ENCODE assay signal across 8 cellular contexts in the genomic region with DNA sequence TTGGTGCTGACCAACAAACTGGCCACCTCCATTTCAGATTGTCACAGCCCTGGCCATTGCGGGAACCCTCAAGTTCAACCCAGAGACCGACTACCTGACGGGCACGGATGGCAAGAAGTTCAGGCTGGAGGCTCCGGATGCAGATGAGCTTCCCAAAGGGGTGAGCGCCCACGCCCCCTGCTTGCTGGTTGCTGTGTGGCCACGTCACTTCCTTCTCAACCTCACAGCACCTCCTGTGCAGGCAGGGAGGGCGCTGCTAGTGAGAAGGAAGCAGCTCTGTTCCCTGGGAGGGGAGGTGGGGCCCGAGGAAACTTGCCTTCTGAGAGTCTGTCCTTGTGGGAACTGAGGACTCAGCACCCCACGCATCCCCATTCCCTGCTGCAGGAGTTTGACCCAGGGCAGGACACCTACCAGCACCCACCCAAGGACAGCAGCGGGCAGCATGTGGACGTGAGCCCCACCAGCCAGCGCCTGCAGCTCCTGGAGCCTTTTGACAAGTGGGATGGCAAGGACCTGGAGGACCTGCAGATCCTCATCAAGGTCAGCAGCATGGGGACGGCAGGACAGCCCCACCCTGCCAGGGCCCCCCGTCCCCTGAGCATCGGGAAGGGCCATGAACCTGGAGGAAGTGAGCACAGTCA. TPM values are rescaled to one million over a fixed set of nuclear protein-coding genes. Genes with fewer than 3 reads are reported as not detected.
DNase-seq lines count a peak whose midpoint lies in the region; ATAC-seq and TF ChIP-seq lines count a peak whose summit lies in the region.

No MANE protein-coding gene starts in this region.

- TF ChIP-seq POLR2A in adrenal gland (IDR thresholded peaks at IDR 0.05), result no peak

- peak overlapping the region; percentile 98 for H3K27ac ChIP-seq in AG04450 (ENCODE audit: low read depth, low read length)
- peak overlapping the region in 4 of 5 donors; percentile 83 to 94 (median 90) for H3K27ac ChIP-seq in adrenal gland
- peak overlapping the region; percentile 61 for H3K27ac ChIP-seq in muscle layer of duodenum (ENCODE audit: low read length)
- peak overlapping the region; percentile 92 to 97 for H3K27ac ChIP-seq in tibial artery

- H3K4me3 ChIP-seq in AG04450 (ENCODE audit: low read depth, low read length) (no peak overlapping the region), adrenal gland (no peak overlapping the region), muscle layer of duodenum (ENCODE audit: low read depth in 1 of 2, low read length in 2 of 2) (peak overlapping the region in 1 of 2 donors; percentile 2), tibial artery (peak overlapping the region; percentile 1 to 16)

- DNase-seq in AG04450 (ENCODE audit: low read depth, low spot score), result no peak
- DNase-seq in T-helper 2 cell, result peak in 4 of 5 experiments; percentile 26 to 85 (median 48)
- DNase-seq in adrenal gland, result peak in 2 of 7 donors; percentile 36 to 48
- peak in 1 of 2 donors; percentile 81 for DNase-seq in tibial artery
- DNase-seq in superior temporal gyrus (ENCODE audit: extremely low spot score), result no peak
- DNase-seq in NCI-H1092 treated with DMSO at 0.1 percent for 48 hours (lab: John Stamatoyannopoulos, UW), result no peak

- no peak for ATAC-seq in GM18858 (IDR thresholded peaks at IDR 0.05; ENCODE audit: unreplicated experiment)

- H3K27me3 ChIP-seq in AG04450 (ENCODE audit: control insufficient read depth, insufficient read depth, low read length) (no peaks in the 10 kb centered on the region), adrenal gland (no peaks in the 10 kb centered on the region), muscle layer of duodenum (ENCODE audit: low read depth, low read length) (no peaks in the 10 kb centered on the region), tibial artery (no peaks in the 10 kb centered on the region)

- WGBS in adrenal gland, 4 donors, result 52 to 63% (median 58%) methylated on average over 7 to 17 of the region's 17 CpGs

- H3K9me3 ChIP-seq in AG04450 (ENCODE audit: control insufficient read depth, insufficient read depth, low read length) (no peaks in the 10 kb centered on the region; the same call in 1 of the 2 replicates), adrenal gland (replicated peaks in 1 of 3) (no peaks in the 10 kb centered on the region), muscle layer of duodenum (ENCODE audit: control insufficient read depth in 1 of 2, low read length in 2 of 2) (no peaks in the 10 kb centered on the region), tibial artery (no peaks in the 10 kb centered on the region)

- POLR2A ChIA-PET in AG04450 (lab: Yijun Ruan, JAX), result interaction anchor here (0.7 to 2.5 kb wide), 5 partner anchors 56 to 268 kb away, joined by 3 to 11 read pairs (median 4); partner anchors contain the start of genes ACO2, PHF5A and TOB2

- TF ChIP-seq CTCF in AG04450 (IDR thresholded peaks at IDR 0.05; ENCODE audit: low read depth, low read length) (no peak), adrenal gland (IDR thresholded peaks at IDR 0.05) (no peak), tibial artery (IDR thresholded peaks at IDR 0.05) (no peak)

- CTCF ChIA-PET in AG04450 (lab: Charles Lee), result interaction anchor here (0.6 to 1.6 kb wide), 3 partner anchors 16 to 121 kb away, joined by 3 to 8 read pairs (median 4); no protein-coding TSS in a partner anchor

- H3K36me3 ChIP-seq in adrenal gland (replicated peaks in 1 of 2) (peaks cover 0 to 56% of the 10 kb centered on the region in 2 donors), muscle layer of duodenum (ENCODE audit: control insufficient read depth in 1 of 2, insufficient read depth in 2 of 2, low read length in 2 of 2) (peaks cover 56 to 67% of the 10 kb centered on the region in 2 donors), tibial artery (peaks cover 32 to 56% (median 41%) of the 10 kb centered on the region in 3 donors)

- intact Hi-C loops in adrenal gland (cut with DNase I), result no loop called here
- intact Hi-C loops in tibial artery (cut with DNase I; ENCODE audit: low total_unique reads), result loop anchor here (5.0 kb wide), 1 partner anchor 238 kb away; the partner anchor contains the start of gene RANGAP1

- H3K4me1 ChIP-seq in adrenal gland (replicated peaks in 1 of 2), result peaks cover 16 to 43% of the 10 kb centered on the region in 2 donors
- H3K4me1 ChIP-seq in muscle layer of duodenum (ENCODE audit: control insufficient read depth in 1 of 2, insufficient read depth in 2 of 2, low read length in 2 of 2), result peaks cover 14 to 46% of the 10 kb centered on the region in 2 donors
- H3K4me1 ChIP-seq in tibial artery, result peaks cover 0 to 47% (median 39%) of the 10 kb centered on the region in 4 donors

RNA-seq across cellular contexts. Expression of gene POLR3H, which starts 19.3 kb away (rescaled TPM):
- polyA plus RNA-seq in AG04450 (2011; rRNA removed) (36.3 and 41.1 TPM in 2 replicates), adrenal gland (10 to 100 TPM; 45.1 to 61.5 (median 53.6) TPM)
- polyA minus RNA-seq in AG04450 (2011; rRNA and poly(A)+ RNA removed), result 26.7 and 28.1 TPM in 2 replicates
- 10 to 100 TPM; 18.7 to 92.6 (median 41.8) TPM for total RNA-seq in adrenal gland

RNA-seq across cellular contexts. Expression of gene CSDC2, which starts 35.9 kb away (rescaled TPM):
- polyA plus RNA-seq in AG04450 (2011; rRNA removed) (12.4 and 21.2 TPM in 2 replicates), adrenal gland (100 to 1,000 TPM in 2 of 3 donors, 1 to 10 TPM in 1; 7.5 to 368 (median 212) TPM)
- 5.6 and 9.4 TPM in 2 replicates for polyA minus RNA-seq in AG04450 (2011; rRNA and poly(A)+ RNA removed)
- 100 to 1,000 TPM in 7 of 8 donors, 10 to 100 TPM in 1; 81.5 to 281 (median 183) TPM for total RNA-seq in adrenal gland

RNA-seq across cellular contexts. Expression of gene ACO2, which starts 56.0 kb away (rescaled TPM):
- 32.2 and 44.4 TPM in 2 replicates for polyA plus RNA-seq in AG04450 (2011; rRNA removed)
- polyA minus RNA-seq in AG04450 (2011; rRNA and poly(A)+ RNA removed), result 34.1 and 49.3 TPM in 2 replicates
- 100 to 1,000 TPM; 129 to 212 (median 151) TPM for total RNA-seq in adrenal gland
- polyA plus RNA-seq in adrenal gland, result 100 to 1,000 TPM in 1 of 3 donors, 10 to 100 TPM in 2; 35.5 to 135 (median 64.8) TPM

RNA-seq across cellular contexts. Expression of gene PHF5A, which starts 56.4 kb away (rescaled TPM):
- 47.9 and 53.8 TPM in 2 replicates for polyA plus RNA-seq in AG04450 (2011; rRNA removed)
- polyA minus RNA-seq in AG04450 (2011; rRNA and poly(A)+ RNA removed), result 24.9 and 32.2 TPM in 2 replicates
- total RNA-seq in adrenal gland, result 10 to 100 TPM; 18.2 to 35.9 (median 27.1) TPM
- polyA plus RNA-seq in adrenal gland, result 10 to 100 TPM; 29.5 to 50.8 (median 38.4) TPM

Comparison
In these comparisons a context has a peak if more than half of its experiments do, and no peak if none do; other contexts are left out.
1. DNase-seq: peak in T-helper 2 cell (4 of 5); none in AG04450 (single experiment), superior temporal gyrus (single experiment) and NCI-H1092 treated with DMSO at 0.1 percent for 48 hours (single experiment).
2. H3K4me3 ChIP-seq: peak in tibial artery (2 of 2); none in AG04450 (single experiment) and adrenal gland (0 of 4).
3. Peak in every context shown above with its lines, with median percentiles within 50 percentile points of each other: H3K27ac ChIP-seq.